Comparison of ENCODE assay signal across 28 cellular contexts in genomic region chr2:1925928-1926327, GRCh38.
"Had no signal": no experiment of that assay in that cellular context is flagged by ENCODE, and none has a peak within 500 bp of the region (broad histone marks: within the 10 kb centered on the region; RNA-seq: fewer than 3 reads in every experiment).

No MANE protein-coding gene starts in this region.

- H3K9me3 Mint-ChIP-seq: activated CD4-positive, alpha-beta memory T cell treated with anti-CD3 and anti-CD28 coated beads for 36 hours; activated CD4-positive, alpha-beta T cell treated with anti-CD3 and anti-CD28 coated beads, Interleukin-2, amount 10 ng/mL, durations not matched to agents 24 days and 14 days; activated naive CD8-positive, alpha-beta T cell treated with anti-CD3 and anti-CD28 coated beads for 36 hours; activated naive CD8-positive, alpha-beta T cell treated with anti-CD3 and anti-CD28 coated beads, Interleukin-2, amount 50 U/mL, for 24 hours; activated T-helper 1 cell treated with anti-CD3 and anti-CD28 coated beads, Interleukin-12 subunit alpha, Interleukin-12 subunit beta, Interleukin-2, Interleukin-4 antibody, amounts not matched to agents 30 ng/mL and 10 ng/mL and 1 ng/mL, durations not matched to agents 14 hours and 24 hours and 36 hours; activated T-helper 2 cell treated with anti-CD3 and anti-CD28 coated beads, Interferon-gamma antibody, Interleukin-2, Interleukin-4, amounts not matched to agents 10 μg/mL and 5 μg/mL and 100 μg/mL, durations not matched to agents 14 hours and 24 hours and 36 hours; brain had no signal

- H3K4me3 ChIP-seq: adrenal gland, ascending aorta, breast epithelium, cardiac muscle cell, esophagus squamous epithelium, heart left ventricle had no signal

- H3K27me3 Mint-ChIP-seq: activated CD4-positive, alpha-beta T cell treated with anti-CD3 and anti-CD28 coated beads for 36 hours had no signal

- H3K36me3 ChIP-seq: adrenal gland, ascending aorta, breast epithelium, cardiac muscle cell, esophagus squamous epithelium, heart left ventricle had no signal

- H3K4me3 Mint-ChIP-seq: activated CD4-positive, alpha-beta memory T cell treated with anti-CD3 and anti-CD28 coated beads for 36 hours; activated CD4-positive, alpha-beta T cell treated with anti-CD3 and anti-CD28 coated beads for 36 hours; activated CD4-positive, alpha-beta T cell treated with anti-CD3 and anti-CD28 coated beads, Interleukin-2, amount 10 ng/mL, durations not matched to agents 24 days and 14 days; activated CD8-positive, alpha-beta memory T cell treated with anti-CD3 and anti-CD28 coated beads, Interleukin-2, amount 10 ng/mL, durations not matched to agents 7 days and 5 days; activated CD8-positive, alpha-beta T cell treated with anti-CD3 and anti-CD28 coated beads, Interleukin-2, amount 10 ng/mL, durations not matched to agents 7 days and 5 days; activated naive CD8-positive, alpha-beta T cell treated with anti-CD3 and anti-CD28 coated beads for 36 hours; activated naive CD8-positive, alpha-beta T cell treated with anti-CD3 and anti-CD28 coated beads, Interleukin-2, amount 50 U/mL, for 24 hours; activated T-helper 1 cell treated with anti-CD3 and anti-CD28 coated beads, Interleukin-12 subunit alpha, Interleukin-12 subunit beta, Interleukin-2, Interleukin-4 antibody, amounts not matched to agents 30 ng/mL and 10 ng/mL and 1 ng/mL, durations not matched to agents 14 hours and 24 hours and 36 hours; brain had no signal

- H3K4me1 Mint-ChIP-seq: activated CD4-positive, alpha-beta T cell treated with anti-CD3 and anti-CD28 coated beads for 36 hours; activated CD4-positive, alpha-beta T cell treated with anti-CD3 and anti-CD28 coated beads, Interleukin-2, amount 10 ng/mL, durations not matched to agents 24 days and 14 days; activated CD8-positive, alpha-beta memory T cell treated with anti-CD3 and anti-CD28 coated beads, Interleukin-2, amount 10 ng/mL, durations not matched to agents 7 days and 5 days; activated naive CD8-positive, alpha-beta T cell treated with anti-CD3 and anti-CD28 coated beads for 36 hours; activated naive CD8-positive, alpha-beta T cell treated with anti-CD3 and anti-CD28 coated beads, Interleukin-2, amount 50 U/mL, for 24 hours had no signal

- H3K27me3 ChIP-seq: adrenal gland, ascending aorta, cardiac muscle cell, esophagus squamous epithelium had no signal

- H3K4me1 ChIP-seq: adrenal gland, ascending aorta, breast epithelium, heart left ventricle had no signal

- DNase-seq: activated CD4-positive, alpha-beta memory T cell treated with anti-CD3 and anti-CD28 coated beads for 36 hours; activated CD4-positive, alpha-beta T cell treated with anti-CD3 and anti-CD28 coated beads for 36 hours; activated CD4-positive, alpha-beta T cell treated with anti-CD3 and anti-CD28 coated beads, Interleukin-2, amount 10 ng/mL, durations not matched to agents 24 days and 14 days; activated CD4-positive, CD25-positive, alpha-beta regulatory T cell; activated CD4-positive, CD25-positive, alpha-beta regulatory T cell treated with anti-CD3 and anti-CD28 coated beads, Interleukin-2, amount 50 U/mL, for 72 hours; activated CD8-positive, alpha-beta memory T cell treated with anti-CD3 and anti-CD28 coated beads, Interleukin-2, amount 10 ng/mL, durations not matched to agents 7 days and 5 days; activated CD8-positive, alpha-beta memory T cell treated with anti-CD3 and anti-CD28 coated beads, Interleukin-2, amount 50 U/mL, for 4 hours; activated CD8-positive, alpha-beta T cell treated with anti-CD3 and anti-CD28 coated beads, Interleukin-2, amount 10 ng/mL, durations not matched to agents 7 days and 5 days; activated gamma-delta T cell; activated naive CD4-positive, alpha-beta T cell; activated naive CD4-positive, alpha-beta T cell treated with anti-CD3 and anti-CD28 coated beads, Interleukin-2, amount 50 U/mL, for 16 hours; activated naive CD8-positive, alpha-beta T cell treated with anti-CD3 and anti-CD28 coated beads for 36 hours; activated naive CD8-positive, alpha-beta T cell treated with anti-CD3 and anti-CD28 coated beads, Interleukin-2, amount 50 U/mL, for 24 hours; activated T-cell treated with anti-CD3 and anti-CD28 coated beads, Interleukin-2, amount 50 U/mL, for 1 hour; activated T-cell treated with anti-CD3 and anti-CD28 coated beads, Interleukin-2, amount 50 U/mL, for 48 hours; adrenal gland; amygdala; effector CD8-positive, alpha-beta T cell; esophagus squamous epithelium; heart left ventricle; T-helper 2 cell had no signal

- H3K27ac ChIP-seq: adrenal gland, ascending aorta, breast epithelium, cardiac muscle cell, epithelial cell of prostate, esophagus squamous epithelium, heart left ventricle had no signal

- ATAC-seq: activated CD4-positive, alpha-beta T cell treated with anti-CD3 and anti-CD28 coated beads for 36 hours; activated CD8-positive, alpha-beta memory T cell treated with anti-CD3 and anti-CD28 coated beads, Interleukin-2, amount 10 ng/mL, durations not matched to agents 7 days and 5 days; activated CD8-positive, alpha-beta T cell treated with anti-CD3 and anti-CD28 coated beads, Interleukin-2, amount 10 ng/mL, durations not matched to agents 7 days and 5 days; activated naive CD8-positive, alpha-beta T cell treated with anti-CD3 and anti-CD28 coated beads, Interleukin-2, amount 50 U/mL, for 24 hours; heart left ventricle had no signal

- H3K36me3 Mint-ChIP-seq: activated CD4-positive, alpha-beta memory T cell treated with anti-CD3 and anti-CD28 coated beads for 36 hours; activated CD8-positive, alpha-beta memory T cell treated with anti-CD3 and anti-CD28 coated beads, Interleukin-2, amount 10 ng/mL, durations not matched to agents 7 days and 5 days; activated naive CD8-positive, alpha-beta T cell treated with anti-CD3 and anti-CD28 coated beads for 36 hours had no signal

- H3K27ac Mint-ChIP-seq: activated CD4-positive, alpha-beta memory T cell treated with anti-CD3 and anti-CD28 coated beads for 36 hours; activated CD4-positive, alpha-beta T cell treated with anti-CD3 and anti-CD28 coated beads for 36 hours; activated CD4-positive, alpha-beta T cell treated with anti-CD3 and anti-CD28 coated beads, Interleukin-2, amount 10 ng/mL, durations not matched to agents 24 days and 14 days; activated CD8-positive, alpha-beta memory T cell treated with anti-CD3 and anti-CD28 coated beads, Interleukin-2, amount 10 ng/mL, durations not matched to agents 7 days and 5 days; activated CD8-positive, alpha-beta T cell treated with anti-CD3 and anti-CD28 coated beads, Interleukin-2, amount 10 ng/mL, durations not matched to agents 7 days and 5 days; activated naive CD8-positive, alpha-beta T cell treated with anti-CD3 and anti-CD28 coated beads for 36 hours; activated naive CD8-positive, alpha-beta T cell treated with anti-CD3 and anti-CD28 coated beads, Interleukin-2, amount 50 U/mL, for 24 hours; activated T-helper 1 cell treated with anti-CD3 and anti-CD28 coated beads, Interleukin-12 subunit alpha, Interleukin-12 subunit beta, Interleukin-2, Interleukin-4 antibody, amounts not matched to agents 30 ng/mL and 10 ng/mL and 1 ng/mL, durations not matched to agents 14 hours and 24 hours and 36 hours; activated T-helper 2 cell treated with anti-CD3 and anti-CD28 coated beads, Interferon-gamma antibody, Interleukin-2, Interleukin-4, amounts not matched to agents 10 μg/mL and 5 μg/mL and 100 μg/mL, durations not matched to agents 14 hours and 24 hours and 36 hours had no signal
